In genomic region chr1:200795151-200795550, GRCh38 we compare ENCODE assay signal across 19 cellular contexts. TPM values are rescaled to one million over a fixed set of nuclear protein-coding genes. Genes with fewer than 3 reads are reported as not detected.
DNase-seq lines count a peak whose midpoint lies in the region; ATAC-seq and TF ChIP-seq lines count a peak whose summit lies in the region.
"Had no signal": no experiment of that assay in that cellular context is flagged by ENCODE, and none has a peak within 500 bp of the region (broad histone marks: within the 10 kb centered on the region; RNA-seq: fewer than 3 reads in every experiment).

No MANE protein-coding gene starts in this region.

- TF ChIP-seq CTCF in omental fat pad (IDR thresholded peaks at IDR 0.05) (no peak), right lobe of liver (IDR thresholded peaks at IDR 0.05) (no peak)

- no peak overlapping the region for H3K27ac ChIP-seq in right lobe of liver
- H3K27ac ChIP-seq: coronary artery, HL-60, KMS-11, neutrophil had no signal

- DNase-seq in EL (peak; percentile 74), LoVo (ENCODE audit: low spot score) (peak; percentile 47), dermis blood vessel endothelial cell (peak; percentile 67), omental fat pad (ENCODE audit: low spot score) (no peak), right lobe of liver (no peak), UCSD-AML1 (lab: John Stamatoyannopoulos, UW; ENCODE audit: unreplicated experiment) (no peak), kidney tubule cell (ENCODE audit: low spot score) (no peak)
- DNase-seq: DMS153, kidney, NCI-H1436, RPMI8226, sigmoid colon, T-cell, tibial artery had no signal

- 38% methylated on average over 1 of the region's 1 CpG for WGBS in right lobe of liver (ENCODE audit: insufficient coverage, low coverage, low lambda C conversion rate, missing lambda C conversion rate)

- H3K4me1 ChIP-seq in right lobe of liver, result no peaks in the 10 kb centered on the region

- no peaks in the 10 kb centered on the region for H3K9me3 ChIP-seq in right lobe of liver
- H3K9me3 ChIP-seq: neutrophil, sigmoid colon, tibial artery had no signal

- intact Hi-C loops in right lobe of liver (cut with DNase I), result no loop called here

- ATAC-seq in omental fat pad (ENCODE audit: low FRiP score) (peak; percentile 66), right lobe of liver (no peak), HG02885 (IDR thresholded peaks at IDR 0.05; ENCODE audit: poor library complexity, unreplicated experiment) (no peak)
- ATAC-seq: T-cell had no signal

- TF ChIP-seq POLR2A in right lobe of liver (IDR thresholded peaks at IDR 0.05), result no peak

- no peaks in the 10 kb centered on the region for H3K27me3 ChIP-seq in right lobe of liver
- H3K27me3 ChIP-seq: neutrophil, sigmoid colon, tibial artery had no signal

- no peaks in the 10 kb centered on the region for H3K36me3 ChIP-seq in right lobe of liver
- H3K36me3 ChIP-seq: neutrophil, sigmoid colon, tibial artery had no signal

- no peak overlapping the region for H3K4me3 ChIP-seq in right lobe of liver
- H3K4me3 ChIP-seq: coronary artery, sigmoid colon, tibial artery had no signal

RNA-seq across cellular contexts. Expression of gene CAMSAP2, which starts 56.5 kb away (rescaled TPM):
- total RNA-seq in dermis blood vessel endothelial cell (37.3 and 53.8 TPM in 2 replicates), omental fat pad (10 to 100 TPM; 37.2 to 65.2 (median 44.5) TPM), right lobe of liver (10 to 100 TPM in 1 of 6 experiments, 1 to 10 TPM in 5; 4.0 to 12.5 (median 8.0) TPM)

Comparison
In these comparisons a context has a peak if more than half of its experiments do, and no peak if none do; other contexts are left out.
1. DNase-seq: peak in EL (single experiment), LoVo (single experiment) and dermis blood vessel endothelial cell (single experiment); none in omental fat pad (single experiment), right lobe of liver (0 of 3), UCSD-AML1 (single experiment) and kidney tubule cell (single experiment).